In the genomic region with DNA sequence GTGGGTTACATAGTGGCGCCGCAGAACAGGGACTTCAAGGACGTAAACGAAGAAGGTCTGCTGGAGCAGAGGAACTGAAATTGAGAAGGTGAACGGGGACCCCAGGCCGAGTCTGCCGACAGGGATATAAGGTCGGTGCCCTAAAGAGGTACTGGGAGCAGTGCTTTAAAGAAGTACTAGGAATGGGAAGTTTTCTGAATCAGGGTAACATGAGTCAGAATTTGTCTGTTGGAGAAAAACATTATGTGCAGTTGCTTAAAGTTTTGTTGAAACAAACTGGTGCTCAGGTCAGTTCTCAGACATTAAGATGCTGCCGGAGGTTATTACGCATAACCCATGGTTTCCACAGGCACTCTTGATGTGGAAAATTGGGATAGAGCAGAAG, we compare ENCODE assay signal across 8 cellular contexts. TPM values are rescaled to one million over a fixed set of nuclear protein-coding genes. Genes with fewer than 3 reads are reported as not detected.
"Had no signal": no experiment of that assay in that cellular context is flagged by ENCODE, and none has a peak within 500 bp of the region (broad histone marks: within the 10 kb centered on the region; RNA-seq: fewer than 3 reads in every experiment).

No MANE protein-coding gene starts in this region.

- H3K4me1 Mint-ChIP-seq: GM23338 had no signal

- H3K4me3 ChIP-seq: GM23338, K562 had no signal

- H3K27ac Mint-ChIP-seq: GM23338, H9 had no signal

- H3K4me3 Mint-ChIP-seq: GM23338, H9 had no signal

- ATAC-seq: GM23338, K562 had no signal

- H3K9me3 Mint-ChIP-seq: H9 had no signal

- DNase-seq: H9, HCEC 1CT, IMR-90, KG1 had no signal

RNA-seq across cellular contexts. Expression of a gene that starts 14.8 kb away (rescaled TPM):
- total RNA-seq: GM23338, H1, H9, HT1080, IMR-90, K562 had no signal
